In genomic region chr4:105599475-105599874, GRCh38 we compare ENCODE assay signal across 37 cellular contexts. TPM values are rescaled to one million over a fixed set of nuclear protein-coding genes. Genes with fewer than 3 reads are reported as not detected.
"Had no signal": no experiment of that assay in that cellular context is flagged by ENCODE, and none has a peak within 500 bp of the region (broad histone marks: within the 10 kb centered on the region; RNA-seq: fewer than 3 reads in every experiment).

No MANE protein-coding gene starts in this region.

- H3K27me3 ChIP-seq: adrenal gland, body of pancreas, breast epithelium had no signal

- H3K4me1 ChIP-seq: adrenal gland, breast epithelium had no signal

- H3K4me3 ChIP-seq: adrenal gland, body of pancreas, breast epithelium had no signal

- H3K9me3 ChIP-seq: adrenal gland, body of pancreas, breast epithelium had no signal

- ATAC-seq: activated CD8-positive, alpha-beta T cell treated with anti-CD3 and anti-CD28 coated beads for 36 hours; activated naive CD4-positive, alpha-beta T cell treated with anti-CD3 and anti-CD28 coated beads, Interleukin-2, amount 50 U/mL, for 72 hours; activated T-cell treated with anti-CD3 and anti-CD28 coated beads, Interleukin-2, amount 50 U/mL, for 4 hours; activated T-cell treated with anti-CD3 and anti-CD28 coated beads, Interleukin-2, amount 50 U/mL, for 72 hours; activated T-helper 17 cell treated with anti-CD3 and anti-CD28 coated beads, Interleukin-2, amount 50 U/mL, for 72 hours; body of pancreas had no signal

- H3K27ac Mint-ChIP-seq: activated B cell treated with CpG ODN at 0.5 μM for 24 hours; activated CD4-positive, alpha-beta memory T cell treated with anti-CD3 and anti-CD28 coated beads for 36 hours; activated CD4-positive, alpha-beta T cell treated with anti-CD3 and anti-CD28 coated beads, Interleukin-2, amount 10 ng/mL, durations not matched to agents 24 days and 14 days; activated CD8-positive, alpha-beta T cell treated with anti-CD3 and anti-CD28 coated beads for 36 hours; activated naive CD4-positive, alpha-beta T cell treated with anti-CD3 and anti-CD28 coated beads for 36 hours; activated naive CD4-positive, alpha-beta T cell treated with anti-CD3 and anti-CD28 coated beads, Interleukin-2, amount 50 U/mL, for 72 hours; activated naive CD8-positive, alpha-beta T cell treated with anti-CD3 and anti-CD28 coated beads for 36 hours; activated T-cell treated with anti-CD3 and anti-CD28 coated beads, Interleukin-2, amount 50 U/mL, for 72 hours; activated T-helper 1 cell treated with anti-CD3 and anti-CD28 coated beads, Interleukin-12 subunit alpha, Interleukin-12 subunit beta, Interleukin-2, Interleukin-4 antibody, amounts not matched to agents 30 ng/mL and 10 ng/mL and 1 ng/mL, durations not matched to agents 14 hours and 24 hours and 36 hours; activated T-helper 17 cell treated with anti-CD3 and anti-CD28 coated beads, Interleukin-2, amount 50 U/mL, for 72 hours; T-helper 1 cell treated with Interleukin-12 subunit alpha and Interleukin-12 subunit beta and Interleukin-4 antibody, amounts not matched to agents 30 μg/mL and 1 μg/mL, for 36 hours; T-helper 2 cell treated with Interferon-gamma antibody and Interleukin-4, amounts not matched to agents 5 μg/mL and 100 μg/mL, for 36 hours had no signal

- H3K4me3 Mint-ChIP-seq: activated B cell treated with CpG ODN at 0.5 μM for 24 hours; activated CD4-positive, alpha-beta memory T cell treated with anti-CD3 and anti-CD28 coated beads for 36 hours; activated CD4-positive, alpha-beta T cell treated with anti-CD3 and anti-CD28 coated beads, Interleukin-2, amount 10 ng/mL, durations not matched to agents 24 days and 14 days; activated CD8-positive, alpha-beta T cell treated with anti-CD3 and anti-CD28 coated beads for 36 hours; activated naive CD4-positive, alpha-beta T cell treated with anti-CD3 and anti-CD28 coated beads for 36 hours; activated naive CD8-positive, alpha-beta T cell treated with anti-CD3 and anti-CD28 coated beads for 36 hours; activated T-cell treated with anti-CD3 and anti-CD28 coated beads, Interleukin-2, amount 50 U/mL, for 4 hours; activated T-cell treated with anti-CD3 and anti-CD28 coated beads, Interleukin-2, amount 50 U/mL, for 72 hours; activated T-helper 1 cell treated with anti-CD3 and anti-CD28 coated beads, Interleukin-12 subunit alpha, Interleukin-12 subunit beta, Interleukin-2, Interleukin-4 antibody, amounts not matched to agents 30 ng/mL and 10 ng/mL and 1 ng/mL, durations not matched to agents 14 hours and 24 hours and 36 hours; activated T-helper 17 cell treated with anti-CD3 and anti-CD28 coated beads, Interleukin-2, amount 50 U/mL, for 72 hours; T-helper 1 cell treated with Interleukin-12 subunit alpha and Interleukin-12 subunit beta and Interleukin-4 antibody, amounts not matched to agents 30 μg/mL and 1 μg/mL, for 36 hours; T-helper 2 cell treated with Interferon-gamma antibody and Interleukin-4, amounts not matched to agents 5 μg/mL and 100 μg/mL, for 36 hours had no signal

- H3K36me3 ChIP-seq: adrenal gland, brain microvascular endothelial cell, breast epithelium had no signal

- H3K36me3 Mint-ChIP-seq: activated CD4-positive, alpha-beta memory T cell treated with anti-CD3 and anti-CD28 coated beads for 36 hours; activated naive CD4-positive, alpha-beta T cell treated with anti-CD3 and anti-CD28 coated beads, Interleukin-2, amount 50 U/mL, for 72 hours; activated naive CD8-positive, alpha-beta T cell treated with anti-CD3 and anti-CD28 coated beads for 36 hours had no signal

- DNase-seq: activated B cell treated with CpG ODN at 0.5 μM for 24 hours; activated CD4-positive, alpha-beta memory T cell treated with anti-CD3 and anti-CD28 coated beads for 36 hours; activated CD4-positive, alpha-beta T cell treated with anti-CD3 and anti-CD28 coated beads for 4 hours; activated CD4-positive, alpha-beta T cell treated with anti-CD3 and anti-CD28 coated beads, Interleukin-2, amount 10 ng/mL, durations not matched to agents 24 days and 14 days; activated CD4-positive, alpha-beta T cell treated with anti-CD3 and anti-CD28 coated beads, Interleukin-2, amount 50 U/mL, for 1 hour; activated CD4-positive, alpha-beta T cell treated with anti-CD3 and anti-CD28 coated beads, Interleukin-2, amount 50 U/mL, for 4 hours; activated CD4-positive, CD25-positive, alpha-beta regulatory T cell treated with anti-CD3 and anti-CD28 coated beads, Interleukin-2, amount 50 U/mL, for 72 hours; activated CD8-positive, alpha-beta memory T cell treated with anti-CD3 and anti-CD28 coated beads, Interleukin-2, amount 50 U/mL, for 4 hours; activated CD8-positive, alpha-beta T cell treated with anti-CD3 and anti-CD28 coated beads for 36 hours; activated effector memory CD4-positive, alpha-beta T cell treated with anti-CD3 and anti-CD28 coated beads, Interleukin-2, amount 50 U/mL, for 16 hours; activated gamma-delta T cell treated with Interleukin-2 at 50 U/mL for 16 hours; activated naive CD4-positive, alpha-beta T cell; activated naive CD4-positive, alpha-beta T cell treated with anti-CD3 and anti-CD28 coated beads for 36 hours; activated naive CD4-positive, alpha-beta T cell treated with anti-CD3 and anti-CD28 coated beads, Interleukin-2, amount 50 U/mL, for 16 hours; activated naive CD8-positive, alpha-beta T cell treated with anti-CD3 and anti-CD28 coated beads for 36 hours; activated T-cell treated with anti-CD3 and anti-CD28 coated beads for 4 hours; activated T-cell treated with anti-CD3 and anti-CD28 coated beads, Interleukin-2, amount 50 U/mL, for 1 hour; activated T-cell treated with anti-CD3 and anti-CD28 coated beads, Interleukin-2, amount 50 U/mL, for 4 hours; activated T-cell treated with anti-CD3 and anti-CD28 coated beads, Interleukin-2, amount 50 U/mL, for 72 hours; adrenal gland; amniotic stem cell; aorta; body of pancreas; brain microvascular endothelial cell; central memory CD4-positive, alpha-beta T cell; T-helper 1 cell; T-helper 2 cell; T-helper 9 cell had no signal

- H3K9me3 Mint-ChIP-seq: activated B cell treated with CpG ODN at 0.5 μM for 24 hours; activated CD4-positive, alpha-beta memory T cell treated with anti-CD3 and anti-CD28 coated beads for 36 hours; activated CD4-positive, alpha-beta T cell treated with anti-CD3 and anti-CD28 coated beads, Interleukin-2, amount 10 ng/mL, durations not matched to agents 24 days and 14 days; activated CD8-positive, alpha-beta T cell treated with anti-CD3 and anti-CD28 coated beads for 36 hours; activated naive CD4-positive, alpha-beta T cell treated with anti-CD3 and anti-CD28 coated beads for 36 hours; activated naive CD4-positive, alpha-beta T cell treated with anti-CD3 and anti-CD28 coated beads, Interleukin-2, amount 50 U/mL, for 72 hours; activated naive CD8-positive, alpha-beta T cell treated with anti-CD3 and anti-CD28 coated beads for 36 hours; activated T-cell treated with anti-CD3 and anti-CD28 coated beads, Interleukin-2, amount 50 U/mL, for 4 hours; activated T-cell treated with anti-CD3 and anti-CD28 coated beads, Interleukin-2, amount 50 U/mL, for 72 hours; activated T-helper 1 cell treated with anti-CD3 and anti-CD28 coated beads, Interleukin-12 subunit alpha, Interleukin-12 subunit beta, Interleukin-2, Interleukin-4 antibody, amounts not matched to agents 30 ng/mL and 10 ng/mL and 1 ng/mL, durations not matched to agents 14 hours and 24 hours and 36 hours; activated T-helper 17 cell treated with anti-CD3 and anti-CD28 coated beads, Interleukin-2, amount 50 U/mL, for 72 hours; T-helper 1 cell treated with Interleukin-12 subunit alpha and Interleukin-12 subunit beta and Interleukin-4 antibody, amounts not matched to agents 30 μg/mL and 1 μg/mL, for 36 hours; T-helper 2 cell treated with Interferon-gamma antibody and Interleukin-4, amounts not matched to agents 5 μg/mL and 100 μg/mL, for 36 hours had no signal

- H3K4me1 Mint-ChIP-seq: activated CD4-positive, alpha-beta T cell treated with anti-CD3 and anti-CD28 coated beads, Interleukin-2, amount 10 ng/mL, durations not matched to agents 24 days and 14 days; activated naive CD8-positive, alpha-beta T cell treated with anti-CD3 and anti-CD28 coated beads for 36 hours had no signal

- H3K27ac ChIP-seq: adrenal gland, body of pancreas, brain microvascular endothelial cell, breast epithelium had no signal

RNA-seq across cellular contexts. Expression of gene ARHGEF38, which starts 47.1 kb away (rescaled TPM):
- total RNA-seq: activated B cell treated with CpG ODN at 0.5 μM for 24 hours; activated CD4-positive, alpha-beta memory T cell treated with anti-CD3 and anti-CD28 coated beads for 36 hours; activated CD4-positive, alpha-beta T cell treated with anti-CD3 and anti-CD28 coated beads, Interleukin-2, amount 10 ng/mL, durations not matched to agents 24 days and 14 days; activated CD8-positive, alpha-beta memory T cell treated with anti-CD3 and anti-CD28 coated beads for 36 hours; activated CD8-positive, alpha-beta T cell treated with anti-CD3 and anti-CD28 coated beads for 36 hours; activated naive CD4-positive, alpha-beta T cell treated with anti-CD3 and anti-CD28 coated beads for 36 hours; activated naive CD4-positive, alpha-beta T cell treated with anti-CD3 and anti-CD28 coated beads, Interleukin-2, amount 50 U/mL, for 72 hours; activated naive CD8-positive, alpha-beta T cell treated with anti-CD3 and anti-CD28 coated beads for 36 hours; activated T-cell treated with anti-CD3 and anti-CD28 coated beads, Interleukin-2, amount 50 U/mL, for 4 hours; activated T-cell treated with anti-CD3 and anti-CD28 coated beads, Interleukin-2, amount 50 U/mL, for 72 hours; activated T-helper 1 cell treated with anti-CD3 and anti-CD28 coated beads, Interleukin-12 subunit alpha, Interleukin-12 subunit beta, Interleukin-2, Interleukin-4 antibody, amounts not matched to agents 30 ng/mL and 10 ng/mL and 1 ng/mL, durations not matched to agents 14 hours and 24 hours and 36 hours; activated T-helper 17 cell treated with anti-CD3 and anti-CD28 coated beads, Interleukin-2, amount 50 U/mL, for 72 hours; adrenal gland; aorta; astrocyte; cardiac septum had no signal
